ENCODE assay signal across 19 cellular contexts in genomic region chr22:43008509-43008908, GRCh38. TPM values are rescaled to one million over a fixed set of nuclear protein-coding genes. Genes with fewer than 3 reads are reported as not detected.
DNase-seq lines count a peak whose midpoint lies in the region; ATAC-seq and TF ChIP-seq lines count a peak whose summit lies in the region.
"Had no signal": no experiment of that assay in that cellular context is flagged by ENCODE, and none has a peak within 500 bp of the region (broad histone marks: within the 10 kb centered on the region; RNA-seq: fewer than 3 reads in every experiment).

No MANE protein-coding gene starts in this region.

- peak overlapping the region; percentile 32; the same call in 1 of the 2 replicates for H3K4me2 ChIP-seq in PC-9

- no peak for TF ChIP-seq CTCF in PC-9 (conservative IDR thresholded peaks at IDR 0.05)
- no peak for TF ChIP-seq CTCF in fibroblast of the aortic adventitia (IDR thresholded peaks at IDR 0.05; ENCODE audit: insufficient read depth, low read length)
- no peak for TF ChIP-seq CTCF in upper lobe of left lung (IDR thresholded peaks at IDR 0.05)

- no peak overlapping the region for H2AFZ ChIP-seq in PC-9

- peaks cover 37% of the 10 kb centered on the region; the same call in 1 of the 2 replicates for H3F3A ChIP-seq in PC-9 (ENCODE audit: insufficient read depth, low read depth)

- no peak for TF ChIP-seq EP300 in upper lobe of left lung (IDR thresholded peaks at IDR 0.05)

- H3K4me1 ChIP-seq in PC-9 (replicated peaks; ENCODE audit: insufficient read depth) (peaks cover 84% of the 10 kb centered on the region), upper lobe of left lung (peaks cover 38 to 90% (median 59%) of the 10 kb centered on the region in 4 donors)

- CTCF ChIA-PET in PC-9 (lab: Charles Lee): interaction anchor here (1.3 kb wide), 1 partner anchor 18 kb away, joined by 6 read pairs; no protein-coding TSS in a partner anchor

- intact Hi-C loops in PC-9 (cut with micrococcal nuclease; ENCODE audit: unreplicated experiment): no loop called here

- H3K9me2 ChIP-seq in PC-9 (ENCODE audit: insufficient read depth): no peaks in the 10 kb centered on the region

- H3K27ac ChIP-seq in PC-9: peak overlapping the region; percentile 31
- peak overlapping the region; percentile 64 to 70 (median 68) for H3K27ac ChIP-seq in upper lobe of left lung

- POLR2A ChIA-PET in PC-9 (lab: Charles Lee; ENCODE audit: unreplicated experiment): no interaction called here

- peaks cover 25% of the 10 kb centered on the region for H4K20me1 ChIP-seq in PC-9 (ENCODE audit: insufficient read depth)

- no peaks in the 10 kb centered on the region for H3K27me3 Mint-ChIP-seq in activated naive CD8-positive, alpha-beta T cell treated with anti-CD3 and anti-CD28 coated beads for 36 hours
- H3K27me3 Mint-ChIP-seq: activated CD4-positive, alpha-beta T cell treated with anti-CD3 and anti-CD28 coated beads, Interleukin-2, amount 10 ng/mL, durations not matched to agents 24 days and 14 days; brain had no signal

- WGBS in upper lobe of left lung, 2 donors: 88 to 91% methylated on average over 4 of the region's 4 CpGs

- peak in 1 of 2 donors; percentile 81 for ATAC-seq in upper lobe of left lung (ENCODE audit: low FRiP score in 2 of 2)
- no peak for ATAC-seq in HG02763 (IDR thresholded peaks at IDR 0.05; ENCODE audit: unreplicated experiment)

- H3K79me2 ChIP-seq in PC-9 (ENCODE audit: low read depth): peaks cover 100% of the 10 kb centered on the region

- peaks cover 5% of the 10 kb centered on the region for H3K36me3 Mint-ChIP-seq in activated naive CD8-positive, alpha-beta T cell treated with anti-CD3 and anti-CD28 coated beads for 36 hours

- H3K4me1 Mint-ChIP-seq in activated naive CD8-positive, alpha-beta T cell treated with anti-CD3 and anti-CD28 coated beads for 36 hours: peaks cover 67% of the 10 kb centered on the region

- 0 out of 2 replicates have a peak, but pooled peaks cover 4% of the 10 kb centered on the region for H3K36me3 ChIP-seq in PC-9 (ENCODE audit: low read depth)
- no peaks in the 10 kb centered on the region for H3K36me3 ChIP-seq in upper lobe of left lung
- H3K36me3 ChIP-seq: Peyer's patch had no signal

- H3K4me3 ChIP-seq in PC-9 (no peak overlapping the region), fibroblast of the aortic adventitia (ENCODE audit: low read depth, low read length) (no peak overlapping the region), upper lobe of left lung (no peak overlapping the region)
- H3K4me3 ChIP-seq: K562, Peyer's patch had no signal

- DNase-seq in PC-9: no peak
- peak; percentile 35 for DNase-seq in fibroblast of the aortic adventitia (ENCODE audit: low read depth)
- peak; percentile 79 for DNase-seq in myocyte (ENCODE audit: low read depth)
- DNase-seq in upper lobe of left lung: no peak
- DNase-seq in activated naive CD8-positive, alpha-beta T cell treated with anti-CD3 and anti-CD28 coated beads for 36 hours: no peak
- no peak for DNase-seq in superior temporal gyrus (ENCODE audit: extremely low spot score)
- DNase-seq in HT-29 (ENCODE audit: low spot score): no peak
- DNase-seq: activated CD4-positive, alpha-beta T cell treated with anti-CD3 and anti-CD28 coated beads, Interleukin-2, amount 10 ng/mL, durations not matched to agents 24 days and 14 days; activated T-cell treated with anti-CD3 and anti-CD28 coated beads for 4 hours; GDM1; NCI-H1105 treated with DMSO at 0.1 percent for 48 hours; NCI-H82; stimulated activated CD4-positive, alpha-beta T cell treated with anti-CD3 and anti-CD28 coated beads, Interleukin-4, amount 100 ng/mL, for 1 hour; substantia nigra had no signal

- H3K9me3 Mint-ChIP-seq in activated naive CD8-positive, alpha-beta T cell treated with anti-CD3 and anti-CD28 coated beads for 36 hours: peaks cover 2% of the 10 kb centered on the region
- H3K9me3 Mint-ChIP-seq: activated CD4-positive, alpha-beta T cell treated with anti-CD3 and anti-CD28 coated beads, Interleukin-2, amount 10 ng/mL, durations not matched to agents 24 days and 14 days; activated naive CD4-positive, alpha-beta T cell treated with anti-CD3 and anti-CD28 coated beads for 36 hours had no signal

- H3K27ac Mint-ChIP-seq in activated naive CD8-positive, alpha-beta T cell treated with anti-CD3 and anti-CD28 coated beads for 36 hours: no peak overlapping the region
- H3K27ac Mint-ChIP-seq: activated CD4-positive, alpha-beta T cell treated with anti-CD3 and anti-CD28 coated beads, Interleukin-2, amount 10 ng/mL, durations not matched to agents 24 days and 14 days; activated naive CD4-positive, alpha-beta T cell treated with anti-CD3 and anti-CD28 coated beads for 36 hours had no signal

- no peak for TF ChIP-seq POLR2A in upper lobe of left lung (IDR thresholded peaks at IDR 0.05)

- no peak overlapping the region for H3K4me3 Mint-ChIP-seq in activated naive CD8-positive, alpha-beta T cell treated with anti-CD3 and anti-CD28 coated beads for 36 hours
- H3K4me3 Mint-ChIP-seq: activated CD4-positive, alpha-beta T cell treated with anti-CD3 and anti-CD28 coated beads, Interleukin-2, amount 10 ng/mL, durations not matched to agents 24 days and 14 days; activated naive CD4-positive, alpha-beta T cell treated with anti-CD3 and anti-CD28 coated beads for 36 hours had no signal

- no TSS peak for BruUV-seq in PC-9 (replicated peaks; lab: Mats Ljungman, UMichigan)

- no peaks in the 10 kb centered on the region for H3K27me3 ChIP-seq in PC-9 (ENCODE audit: insufficient read depth, low read depth)
- no peaks in the 10 kb centered on the region for H3K27me3 ChIP-seq in upper lobe of left lung
- H3K27me3 ChIP-seq: Peyer's patch had no signal

- H3K9me3 ChIP-seq in PC-9 (ENCODE audit: insufficient read depth, low read depth): no peaks in the 10 kb centered on the region
- no peaks in the 10 kb centered on the region for H3K9me3 ChIP-seq in upper lobe of left lung
- H3K9me3 ChIP-seq: Peyer's patch had no signal

RNA-seq across cellular contexts. Expression of gene PACSIN2, which starts 6.4 kb away (rescaled TPM):
- 102 and 103 TPM in 2 replicates for total RNA-seq in PC-9 (2021)
- total RNA-seq in fibroblast of the aortic adventitia (ENCODE audit: low replicate concordance): 35.2 and 48.3 TPM in 2 replicates
- total RNA-seq in myocyte: 45.5 and 49.3 TPM in 2 replicates
- 47.2 TPM for polyA plus RNA-seq in myocyte (2012)
- 100 to 1,000 TPM; 120 to 186 (median 151) TPM for total RNA-seq in upper lobe of left lung
- 10 to 100 TPM; 30.2 to 34.6 TPM for total RNA-seq in activated naive CD8-positive, alpha-beta T cell treated with anti-CD3 and anti-CD28 coated beads for 36 hours
- total RNA-seq in HT-29 (2014; rRNA removed; shearing (Covaris generic)): 42.9 and 44.8 TPM in 2 replicates

Comparison
In these comparisons a context has a peak if more than half of its experiments do, and no peak if none do; other contexts are left out.
1. DNase-seq: peak in fibroblast of the aortic adventitia (single experiment) and myocyte (single experiment); none in PC-9 (0 of 2), upper lobe of left lung (0 of 2), activated naive CD8-positive, alpha-beta T cell treated with anti-CD3 and anti-CD28 coated beads for 36 hours (single experiment), superior temporal gyrus (single experiment) and HT-29 (single experiment).